16 cellular contexts compared by ENCODE assay signal in genomic region chr7:117169907-117170306, GRCh38.
DNase-seq lines count a peak whose midpoint lies in the region; ATAC-seq and TF ChIP-seq lines count a peak whose summit lies in the region.
"Had no signal": no experiment of that assay in that cellular context is flagged by ENCODE, and none has a peak within 500 bp of the region (broad histone marks: within the 10 kb centered on the region; RNA-seq: fewer than 3 reads in every experiment).

No MANE protein-coding gene starts in this region.

- no peak overlapping the region for H3K9ac ChIP-seq in PC-3 (ENCODE audit: low read length)

- DNase-seq in DMS53 (lab: John Stamatoyannopoulos, UW), result peak; percentile 8
- no peak for DNase-seq in DMS53 treated with DMSO at 0.1 percent for 48 hours (lab: John Stamatoyannopoulos, UW; ENCODE audit: unreplicated experiment)
- peak; percentile 88 for DNase-seq in PC-3
- DNase-seq in dermis blood vessel endothelial cell, result peak; percentile 86
- peak; percentile 13 for DNase-seq in thoracic aorta (ENCODE audit: low spot score)
- DNase-seq in DMS114 treated with DMSO at 0.1 percent for 48 hours (lab: John Stamatoyannopoulos, UW; ENCODE audit: unreplicated experiment), result no peak
- no peak for DNase-seq in NAMALWA (ENCODE audit: low spot score)
- no peak for DNase-seq in T-helper 17 cell
- DNase-seq: 8988T; activated B cell treated with CpG ODN at 0.5 μM for 24 hours; activated naive CD4-positive, alpha-beta T cell treated with anti-CD3 and anti-CD28 coated beads, Interleukin-2, amount 50 U/mL, for 16 hours; Caco-2; NCI-H187 treated with DMSO at 0.1 percent for 48 hours; nucleus accumbens; testis had no signal

- TF ChIP-seq CTCF in PC-3 (conservative IDR thresholded peaks at IDR 0.05; ENCODE audit: low read depth, low read length) (no peak), thoracic aorta (IDR thresholded peaks at IDR 0.05) (no peak)

- CTCF ChIA-PET in PC-3 (lab: Charles Lee), result no interaction called here

- no peaks in the 10 kb centered on the region for H4K20me1 ChIP-seq in PC-3 (ENCODE audit: low read length)

- H3K4me3 ChIP-seq in PC-3 (ENCODE audit: low read length), result no peak overlapping the region
- no peak overlapping the region for H3K4me3 ChIP-seq in thoracic aorta
- H3K4me3 ChIP-seq: testis had no signal

- no TSS peak for BruUV-seq in PC-3 (replicated peaks; lab: Mats Ljungman, UMichigan)

- no peak overlapping the region for H3K27ac Mint-ChIP-seq in T-helper 17 cell
- H3K27ac Mint-ChIP-seq: activated B cell treated with CpG ODN at 0.5 μM for 24 hours, memory B cell had no signal

- ATAC-seq in PC-3 (peak; percentile 64; the same call in 1 of the 2 replicates), thoracic aorta (ENCODE audit: insufficient number of reproducible peaks, low FRiP score, low read depth) (no peak), T-helper 17 cell (no peak)

- peaks cover 5% of the 10 kb centered on the region for H3K36me3 Mint-ChIP-seq in T-helper 17 cell (ENCODE audit: low read depth)

- H3K27me3 ChIP-seq in PC-3 (ENCODE audit: low read length) (no peaks in the 10 kb centered on the region), thoracic aorta (replicated peaks; ENCODE audit: insufficient read depth) (no peaks in the 10 kb centered on the region)
- H3K27me3 ChIP-seq: testis had no signal

- no peak overlapping the region for H3K4me3 Mint-ChIP-seq in T-helper 17 cell
- H3K4me3 Mint-ChIP-seq: activated B cell treated with CpG ODN at 0.5 μM for 24 hours, memory B cell had no signal

- peaks cover 8% of the 10 kb centered on the region; the same call in 1 of the 2 replicates for H3K36me3 ChIP-seq in PC-3 (ENCODE audit: low read depth, low read length)
- H3K36me3 ChIP-seq in thoracic aorta, result peaks cover 3% of the 10 kb centered on the region

- POLR2A ChIA-PET in PC-3 (lab: Charles Lee; ENCODE audit: unreplicated experiment), result no interaction called here

- H3K79me2 ChIP-seq in PC-3 (ENCODE audit: low read length), result no peaks in the 10 kb centered on the region

- H2AFZ ChIP-seq in PC-3 (ENCODE audit: low read length), result no peak overlapping the region

- H3K27ac ChIP-seq in PC-3 (ENCODE audit: low read length), result no peak overlapping the region
- peak overlapping the region; percentile 62 to 68 for H3K27ac ChIP-seq in thoracic aorta
- H3K27ac ChIP-seq: testis had no signal

- no peaks in the 10 kb centered on the region for H3K27me3 Mint-ChIP-seq in T-helper 17 cell
- H3K27me3 Mint-ChIP-seq: activated B cell treated with CpG ODN at 0.5 μM for 24 hours, memory B cell had no signal

- intact Hi-C loops in PC-3 (cut with micrococcal nuclease), result no loop called here

- peaks cover 15% of the 10 kb centered on the region for H3K4me1 ChIP-seq in PC-3 (ENCODE audit: insufficient read depth, low read length)
- peaks cover 0 to 16% of the 10 kb centered on the region in 2 donors for H3K4me1 ChIP-seq in thoracic aorta (ENCODE audit: control insufficient read depth in 1 of 2, low read depth in 2 of 2)
- H3K4me1 ChIP-seq: Caco-2, testis had no signal

- H3F3A ChIP-seq in PC-3 (ENCODE audit: low read length, unreplicated experiment), result no peaks in the 10 kb centered on the region

- H3K4me2 ChIP-seq in PC-3 (ENCODE audit: low read length), result peak overlapping the region; percentile 36

- no peaks in the 10 kb centered on the region for H3K9me3 ChIP-seq in PC-3 (ENCODE audit: low read length)
- H3K9me3 ChIP-seq in thoracic aorta, result no peaks in the 10 kb centered on the region
- H3K9me3 ChIP-seq in T-helper 17 cell (ENCODE audit: control insufficient read depth, low read length, poor library complexity, severe bottlenecking), result no peaks in the 10 kb centered on the region
- H3K9me3 ChIP-seq: Caco-2, testis had no signal

- no peaks in the 10 kb centered on the region for H3K9me2 ChIP-seq in PC-3 (replicated peaks; ENCODE audit: low read length)

- peaks cover 2% of the 10 kb centered on the region for H3K4me1 Mint-ChIP-seq in T-helper 17 cell
- H3K4me1 Mint-ChIP-seq: activated B cell treated with CpG ODN at 0.5 μM for 24 hours had no signal

Comparison
In these comparisons a context has a peak if more than half of its experiments do, and no peak if none do; other contexts are left out.
1. DNase-seq: peak in DMS53 (single experiment), PC-3 (single experiment), dermis blood vessel endothelial cell (single experiment) and thoracic aorta (single experiment); none in DMS53 treated with DMSO at 0.1 percent for 48 hours (single experiment), DMS114 treated with DMSO at 0.1 percent for 48 hours (single experiment), NAMALWA (single experiment) and T-helper 17 cell (0 of 3).